In genomic region chr7:109073543-109073942, GRCh38 we compare ENCODE assay signal across 29 cellular contexts.
DNase-seq lines count a peak whose midpoint lies in the region; ATAC-seq and TF ChIP-seq lines count a peak whose summit lies in the region.
"Had no signal": no experiment of that assay in that cellular context is flagged by ENCODE, and none has a peak within 500 bp of the region (broad histone marks: within the 10 kb centered on the region; RNA-seq: fewer than 3 reads in every experiment).

No MANE protein-coding gene starts in this region.

- TF ChIP-seq RAD21 in neural cell (conservative IDR thresholded peaks at IDR 0.05), result no peak

- H3K36me3 Mint-ChIP-seq in activated CD8-positive, alpha-beta T cell treated with anti-CD3 and anti-CD28 coated beads for 36 hours (ENCODE audit: low read depth), result no peaks in the 10 kb centered on the region
- H3K36me3 Mint-ChIP-seq: CD14-positive monocyte; CD4-positive, alpha-beta memory T cell; CD4-positive, CD25-positive, alpha-beta regulatory T cell; CD8-positive, alpha-beta T cell had no signal

- H3K36me3 ChIP-seq in neural cell (ENCODE audit: insufficient read depth, low read length), result no peaks in the 10 kb centered on the region
- H3K36me3 ChIP-seq: BE2C; BLaER1; BLaER1 treated with 17β-estradiol and CSF1 and Interleukin-3, amounts not matched to agents 10 nM and 100 nM had no signal

- CTCF ChIA-PET in activated CD8-positive, alpha-beta T cell treated with anti-CD3 and anti-CD28 coated beads for 36 hours (lab: Charles Lee), result no interaction called here

- H3K9me2 ChIP-seq in neural cell (ENCODE audit: insufficient read depth, low read length), result no peaks in the 10 kb centered on the region

- no peak overlapping the region for H3K4me3 Mint-ChIP-seq in activated CD8-positive, alpha-beta T cell treated with anti-CD3 and anti-CD28 coated beads for 36 hours
- H3K4me3 Mint-ChIP-seq: B cell; CD14-positive monocyte; CD4-positive, alpha-beta memory T cell; CD4-positive, alpha-beta T cell; CD4-positive, CD25-positive, alpha-beta regulatory T cell; CD8-positive, alpha-beta memory T cell; CD8-positive, alpha-beta T cell had no signal

- intact Hi-C loops in activated CD8-positive, alpha-beta T cell treated with anti-CD3 and anti-CD28 coated beads for 36 hours (cut with micrococcal nuclease), result no loop called here

- H3K27ac Mint-ChIP-seq in activated CD8-positive, alpha-beta T cell treated with anti-CD3 and anti-CD28 coated beads for 36 hours, result no peak overlapping the region
- H3K27ac Mint-ChIP-seq: B cell; CD14-positive monocyte; CD4-positive, alpha-beta memory T cell; CD4-positive, alpha-beta T cell; CD4-positive, CD25-positive, alpha-beta regulatory T cell; CD8-positive, alpha-beta memory T cell; CD8-positive, alpha-beta T cell had no signal

- H3K27ac ChIP-seq in neural cell (ENCODE audit: low read length), result peak overlapping the region; percentile 51
- H3K27ac ChIP-seq: 22Rv1; A549; BLaER1; BLaER1 treated with 17β-estradiol and CSF1 and Interleukin-3, amounts not matched to agents 10 nM and 100 nM; C4-2B had no signal

- peaks cover 2% of the 10 kb centered on the region for H3K9me3 Mint-ChIP-seq in activated CD8-positive, alpha-beta T cell treated with anti-CD3 and anti-CD28 coated beads for 36 hours

- no peak for DNase-seq in activated CD8-positive, alpha-beta T cell treated with anti-CD3 and anti-CD28 coated beads for 36 hours
- DNase-seq: 8988T; ACHN; AML-193; BE2C; C1 segment of cervical spinal cord; Caco-2; Calu3; CD4-positive, alpha-beta memory T cell; CD4-positive, alpha-beta T cell; CD4-positive, CD25-positive, alpha-beta regulatory T cell; CD8-positive, alpha-beta memory T cell; CD8-positive, alpha-beta T cell; COR-L47; DMS 273 treated with DMSO at 0.1 percent for 48 hours; DMS153; DMS53; DMS79; DMS79 treated with DMSO at 0.1 percent for 48 hours; DND-41; EL had no signal

- no peak overlapping the region for H2AFZ ChIP-seq in neural cell (ENCODE audit: low read depth, low read length)

- no peaks in the 10 kb centered on the region for H3K27me3 Mint-ChIP-seq in activated CD8-positive, alpha-beta T cell treated with anti-CD3 and anti-CD28 coated beads for 36 hours
- H3K27me3 Mint-ChIP-seq: B cell; CD4-positive, alpha-beta memory T cell; CD4-positive, alpha-beta T cell; CD4-positive, CD25-positive, alpha-beta regulatory T cell; CD8-positive, alpha-beta memory T cell had no signal

- H3K79me2 ChIP-seq in neural cell (replicated peaks; ENCODE audit: insufficient read depth, low read length), result no peaks in the 10 kb centered on the region

- TF ChIP-seq CTCF in neural cell (IDR thresholded peaks at IDR 0.05; ENCODE audit: poor library complexity, severe bottlenecking), result no peak
- TF ChIP-seq CTCF in activated CD8-positive, alpha-beta T cell treated with anti-CD3 and anti-CD28 coated beads for 36 hours (IDR thresholded peaks at IDR 0.05), result no peak

- H3K4me1 Mint-ChIP-seq in activated CD8-positive, alpha-beta T cell treated with anti-CD3 and anti-CD28 coated beads for 36 hours (ENCODE audit: low read depth), result no peaks in the 10 kb centered on the region
- H3K4me1 Mint-ChIP-seq: B cell; CD14-positive monocyte; CD4-positive, alpha-beta memory T cell; CD4-positive, CD25-positive, alpha-beta regulatory T cell; CD8-positive, alpha-beta memory T cell had no signal

- no peaks in the 10 kb centered on the region for H3K27me3 ChIP-seq in neural cell (ENCODE audit: insufficient read depth, low read depth, low read length)
- H3K27me3 ChIP-seq: BE2C; BLaER1; BLaER1 treated with 17β-estradiol and CSF1 and Interleukin-3, amounts not matched to agents 10 nM and 100 nM had no signal

- peak overlapping the region; percentile 7 for H3K4me3 ChIP-seq in neural cell (ENCODE audit: low read length)
- H3K4me3 ChIP-seq: A549; BLaER1; BLaER1 treated with 17β-estradiol and CSF1 and Interleukin-3, amounts not matched to agents 10 nM and 100 nM had no signal

- no peaks in the 10 kb centered on the region for H4K20me1 ChIP-seq in neural cell (ENCODE audit: insufficient read depth)
- H4K20me1 ChIP-seq: BLaER1; BLaER1 treated with 17β-estradiol and CSF1 and Interleukin-3, amounts not matched to agents 10 nM and 100 nM had no signal

- no peak overlapping the region for H3K9ac ChIP-seq in neural cell (ENCODE audit: low read length)
- H3K9ac ChIP-seq: BLaER1; BLaER1 treated with 17β-estradiol and CSF1 and Interleukin-3, amounts not matched to agents 10 nM and 100 nM had no signal

- peaks cover 7% of the 10 kb centered on the region for H3F3A ChIP-seq in neural cell (ENCODE audit: insufficient read depth, low read length, poor library complexity, severe bottlenecking)

- TF ChIP-seq EP300 in neural cell (conservative IDR thresholded peaks at IDR 0.05; ENCODE audit: poor library complexity, severe bottlenecking), result peak; percentile 92

- no peak for ATAC-seq in activated CD8-positive, alpha-beta T cell treated with anti-CD3 and anti-CD28 coated beads for 36 hours
- ATAC-seq: A549; CD8-positive, alpha-beta T cell had no signal

- POLR2A ChIA-PET in activated CD8-positive, alpha-beta T cell treated with anti-CD3 and anti-CD28 coated beads for 36 hours (lab: Charles Lee), result no interaction called here

- no peak overlapping the region for H3K4me2 ChIP-seq in neural cell (ENCODE audit: low read length)
- H3K4me2 ChIP-seq: A549; BLaER1; BLaER1 treated with 17β-estradiol and CSF1 and Interleukin-3, amounts not matched to agents 10 nM and 100 nM had no signal

- no peaks in the 10 kb centered on the region for H3K9me3 ChIP-seq in neural cell (ENCODE audit: low read length)
- H3K9me3 ChIP-seq: A549, BE2C, BLaER1, Caco-2 had no signal

TF ChIP-seq in neural cell, 6 proteins besides CTCF, POLR2A, EP300 and RAD21:
- peak; percentile 36 for TF ChIP-seq POLR2AphosphoS5 (IDR thresholded peaks at IDR 0.05)
- no peak for TF ChIP-seq MXI1 (conservative IDR thresholded peaks at IDR 0.05; ENCODE audit: poor library complexity, severe bottlenecking)
- TF ChIP-seq TAF1 (IDR thresholded peaks at IDR 0.05; ENCODE audit: low read depth), result no peak
- TF ChIP-seq SMC3 (conservative IDR thresholded peaks at IDR 0.05; ENCODE audit: poor library complexity), result peak; percentile 17
